8 cellular contexts compared by ENCODE assay signal in the genomic region with DNA sequence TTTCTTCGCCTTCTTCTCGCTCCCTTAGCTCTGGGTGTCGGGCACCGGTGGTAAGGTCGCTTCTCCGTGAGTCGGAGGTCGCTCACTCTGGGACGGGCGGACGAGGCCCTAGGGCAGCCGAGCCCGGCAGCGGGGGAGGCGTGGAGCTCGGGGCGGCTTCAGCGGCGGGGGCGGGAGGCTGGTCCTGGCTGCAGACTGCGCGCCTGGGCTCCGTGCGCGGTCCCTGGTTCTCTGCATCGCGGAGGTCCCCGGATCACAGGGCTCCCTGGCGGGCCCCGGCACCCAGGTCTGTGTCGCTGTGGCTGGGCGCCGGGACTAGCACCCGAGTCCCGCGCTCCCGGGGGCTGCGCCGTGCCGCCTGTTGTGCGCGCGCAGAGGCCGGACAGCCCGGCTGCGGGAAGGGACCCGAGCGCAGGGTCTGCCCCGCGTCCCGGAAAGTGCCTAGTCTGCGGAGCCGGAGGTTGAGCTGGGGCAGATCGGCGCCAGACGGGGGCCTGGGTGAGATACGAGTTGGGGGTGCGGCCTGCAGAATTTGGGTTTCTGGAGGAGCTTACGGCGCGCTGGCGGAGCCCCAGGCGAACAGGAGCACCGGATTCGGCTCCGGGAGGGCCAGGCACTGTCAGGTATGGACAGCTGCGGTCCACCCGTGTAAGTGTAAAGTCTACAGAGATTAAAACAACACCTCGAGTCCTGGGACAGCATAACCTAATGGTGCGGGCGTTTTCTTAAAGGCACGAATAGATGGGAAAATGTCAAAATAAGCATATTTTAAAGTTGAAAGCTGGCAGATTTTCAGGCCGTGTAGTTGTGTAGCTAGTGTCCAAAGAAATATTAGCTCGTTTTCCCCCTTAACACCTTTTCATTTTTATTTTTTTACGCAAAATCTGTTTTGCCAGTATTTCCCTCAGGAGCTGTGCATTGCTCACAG. TPM values are rescaled to one million over a fixed set of nuclear protein-coding genes. Genes with fewer than 3 reads are reported as not detected.
DNase-seq lines count a peak whose midpoint lies in the region; ATAC-seq and TF ChIP-seq lines count a peak whose summit lies in the region.

No MANE protein-coding gene starts in this region.

- TF ChIP-seq CTCF in Caco-2 (IDR thresholded peaks at IDR 0.05; ENCODE audit: insufficient read depth in 1 of 2, low read depth in 1 of 2, low read length in 1 of 2, severe bottlenecking in 1 of 2, unreplicated experiment in 1 of 2) (no peak), activated B cell treated with CpG ODN at 0.5 μM for 24 hours (IDR thresholded peaks at IDR 0.05) (no peak), tibial artery (IDR thresholded peaks at IDR 0.05) (peak in 1 of 2 experiments; percentile 8)

- DNase-seq in Caco-2 (peak in 1 of 2 experiments; percentile 37), activated B cell treated with CpG ODN at 0.5 μM for 24 hours (no peak), tibial artery (peak; percentile 37 to 74)
- peak in 4 of 9 donors; percentile 33 to 41 (median 34) for DNase-seq in naive thymus-derived CD4-positive, alpha-beta T cell
- no peak for DNase-seq in effector CD4-positive, alpha-beta T cell

- no TSS peak for BruUV-seq in Caco-2 (replicated peaks; lab: Mats Ljungman, UMichigan)

- H3K27ac Mint-ChIP-seq in Caco-2 (ENCODE audit: unreplicated experiment) (peak overlapping the region; percentile 82), activated B cell treated with CpG ODN at 0.5 μM for 24 hours (no peak overlapping the region)
- H3K27ac Mint-ChIP-seq in naive thymus-derived CD4-positive, alpha-beta T cell: peak overlapping the region in 8 of 9 donors; percentile 20 to 83 (median 72)

- H3K27me3 ChIP-seq in Caco-2 (replicated peaks; ENCODE audit: control insufficient read depth, insufficient read depth, low read length) (no peaks in the 10 kb centered on the region), esophagus (ENCODE audit: control insufficient read depth in 1 of 2, insufficient read depth in 2 of 2, low read length in 2 of 2) (no peaks in the 10 kb centered on the region), tibial artery (no peaks in the 10 kb centered on the region)
- peaks cover 0 to 12% of the 10 kb centered on the region in 2 donors for H3K27me3 ChIP-seq in naive thymus-derived CD4-positive, alpha-beta T cell (ENCODE audit: control insufficient read depth in 2 of 2, insufficient read depth in 2 of 2, low read length in 2 of 2)

- H3K4me1 ChIP-seq in Caco-2 (peaks cover 32% of the 10 kb centered on the region), esophagus (ENCODE audit: control insufficient read depth in 2 of 2, insufficient read depth in 2 of 2, low read length in 1 of 2) (no peaks in the 10 kb centered on the region), tibial artery (peaks cover 6 to 47% (median 19%) of the 10 kb centered on the region in 4 donors)
- peaks cover 6 to 18% of the 10 kb centered on the region in 2 donors for H3K4me1 ChIP-seq in naive thymus-derived CD4-positive, alpha-beta T cell (ENCODE audit: control insufficient read depth in 2 of 2, insufficient read depth in 2 of 2, low read length in 2 of 2)

- H3K4me3 ChIP-seq in Caco-2 (ENCODE audit: low read depth, low read length): peak overlapping the region; percentile 94
- H3K4me3 ChIP-seq in esophagus (ENCODE audit: low read depth in 1 of 2, low read length in 2 of 2): peak overlapping the region; percentile 74 to 83
- H3K4me3 ChIP-seq in naive thymus-derived CD4-positive, alpha-beta T cell (ENCODE audit: low read length): peak overlapping the region; percentile 74
- H3K4me3 ChIP-seq in tibial artery: peak overlapping the region; percentile 65 to 96

- POLR2A ChIA-PET in Caco-2 (lab: Charles Lee) (interaction anchor here (0.6 to 2.6 kb wide), 6 partner anchors 29 to 548 kb away, joined by 3 to 7 read pairs (median 4); no protein-coding TSS in a partner anchor), activated B cell treated with CpG ODN at 0.5 μM for 24 hours (lab: Charles Lee) (interaction anchor here (0.6 kb wide), 1 partner anchor 793 kb away, joined by 3 read pairs; no protein-coding TSS in a partner anchor)
- POLR2A ChIA-PET in naive thymus-derived CD4-positive, alpha-beta T cell (lab: Charles Lee): interaction anchor here (1.6 to 2.0 kb wide), 2 partner anchors 85 to 89 kb away, joined by 8 to 9 read pairs; no protein-coding TSS in a partner anchor

- H3K9me3 ChIP-seq in Caco-2 (no peaks in the 10 kb centered on the region), esophagus (ENCODE audit: control insufficient read depth in 2 of 2, insufficient read depth in 1 of 2, low read depth in 1 of 2, low read length in 1 of 2) (no peaks in the 10 kb centered on the region), tibial artery (no peaks in the 10 kb centered on the region)
- no peaks in the 10 kb centered on the region for H3K9me3 ChIP-seq in naive thymus-derived CD4-positive, alpha-beta T cell (ENCODE audit: control insufficient read depth in 2 of 3, low read length in 3 of 3)

- intact Hi-C loops in Caco-2 (cut with micrococcal nuclease; ENCODE audit: unreplicated experiment) (loop anchor here (1.0 to 10.0 kb wide), 6 partner anchors 70 to 369 kb away; a partner anchor contains a TSS), activated B cell treated with CpG ODN at 0.5 μM for 24 hours (cut with micrococcal nuclease) (loop anchor here (5.0 to 10.0 kb wide), 2 partner anchors 495 to 558 kb away; a partner anchor contains a TSS), tibial artery (cut with DNase I; ENCODE audit: low total_unique reads) (loop anchor here (10.0 kb wide), 1 partner anchor 368 kb away; no protein-coding TSS in a partner anchor)
- intact Hi-C loops in naive thymus-derived CD4-positive, alpha-beta T cell (cut with micrococcal nuclease): loop anchor here (1.0 to 10.0 kb wide), 18 partner anchors 90 to 1501 kb away; a partner anchor contains a TSS

- 1% methylated on average over 73 to 75 of the region's 75 CpGs for WGBS in esophagus, 2 donors

- CTCF ChIA-PET in Caco-2 (lab: Charles Lee) (interaction anchor here (0.5 to 2.2 kb wide), 14 partner anchors 10 to 369 kb away, joined by 3 to 18 read pairs (median 4); no protein-coding TSS in a partner anchor), activated B cell treated with CpG ODN at 0.5 μM for 24 hours (lab: Charles Lee) (interaction anchor here (1.6 kb wide), 2 partner anchors 369 to 495 kb away, joined by 3 read pairs; no protein-coding TSS in a partner anchor)
- CTCF ChIA-PET in naive thymus-derived CD4-positive, alpha-beta T cell (lab: Charles Lee): interaction anchor here (0.6 to 1.6 kb wide), 10 partner anchors 9 to 389 kb away, joined by 3 to 6 read pairs (median 3); no protein-coding TSS in a partner anchor

- H3K4me1 Mint-ChIP-seq in Caco-2 (ENCODE audit: low read depth, unreplicated experiment): peaks cover 31% of the 10 kb centered on the region
- peaks cover 8% of the 10 kb centered on the region for H3K4me1 Mint-ChIP-seq in activated B cell treated with CpG ODN at 0.5 μM for 24 hours
- H3K4me1 Mint-ChIP-seq in naive thymus-derived CD4-positive, alpha-beta T cell: peaks cover 12 to 30% (median 18%) of the 10 kb centered on the region in 7 donors

- H3K4me3 Mint-ChIP-seq in Caco-2 (ENCODE audit: unreplicated experiment) (peak overlapping the region; percentile 77), activated B cell treated with CpG ODN at 0.5 μM for 24 hours (peak overlapping the region; percentile 82)
- H3K4me3 Mint-ChIP-seq in naive thymus-derived CD4-positive, alpha-beta T cell: peak overlapping the region; percentile 77 to 89 (median 84)

- peaks cover 10% of the 10 kb centered on the region for H3K36me3 Mint-ChIP-seq in Caco-2 (ENCODE audit: insufficient read depth, unreplicated experiment)
- H3K36me3 Mint-ChIP-seq in activated B cell treated with CpG ODN at 0.5 μM for 24 hours (ENCODE audit: low read depth): no peaks in the 10 kb centered on the region
- H3K36me3 Mint-ChIP-seq in naive thymus-derived CD4-positive, alpha-beta T cell: peaks cover 0 to 2% (median 0%) of the 10 kb centered on the region in 5 donors

- H3K27ac ChIP-seq in esophagus (ENCODE audit: low read depth in 2 of 2, low read length in 1 of 2) (peak overlapping the region; percentile 83 to 91), tibial artery (peak overlapping the region; percentile 95 to 97)
- peak overlapping the region; percentile 72 for H3K27ac ChIP-seq in naive thymus-derived CD4-positive, alpha-beta T cell (ENCODE audit: low read depth, low read length)

- no peaks in the 10 kb centered on the region for H3K9me3 Mint-ChIP-seq in Caco-2 (ENCODE audit: unreplicated experiment)
- H3K9me3 Mint-ChIP-seq in activated B cell treated with CpG ODN at 0.5 μM for 24 hours: no peaks in the 10 kb centered on the region
- peaks cover 0 to 2% (median 0%) of the 10 kb centered on the region in 11 donors for H3K9me3 Mint-ChIP-seq in naive thymus-derived CD4-positive, alpha-beta T cell

- H3K27me3 Mint-ChIP-seq in Caco-2 (ENCODE audit: insufficient read depth, unreplicated experiment) (no peaks in the 10 kb centered on the region), activated B cell treated with CpG ODN at 0.5 μM for 24 hours (peaks cover 35% of the 10 kb centered on the region)
- peaks cover 18 to 28% (median 27%) of the 10 kb centered on the region in 5 donors for H3K27me3 Mint-ChIP-seq in naive thymus-derived CD4-positive, alpha-beta T cell

- H3K36me3 ChIP-seq in Caco-2 (ENCODE audit: control insufficient read depth, insufficient read depth, low read length) (no peaks in the 10 kb centered on the region), esophagus (ENCODE audit: control insufficient read depth in 2 of 2, insufficient read depth in 2 of 2, low read length in 1 of 2) (no peaks in the 10 kb centered on the region), tibial artery (no peaks in the 10 kb centered on the region)
- H3K36me3 ChIP-seq in naive thymus-derived CD4-positive, alpha-beta T cell (ENCODE audit: control insufficient read depth in 2 of 3, insufficient read depth in 3 of 3, low read length in 3 of 3): peaks cover 0 to 4% (median 0%) of the 10 kb centered on the region in 3 experiments

- ATAC-seq in GM19467 (IDR thresholded peaks at IDR 0.05; ENCODE audit: unreplicated experiment) (peak; percentile 29), HG03571 (IDR thresholded peaks at IDR 0.05; ENCODE audit: unreplicated experiment) (peak; percentile 40), activated B cell treated with CpG ODN at 0.5 μM for 24 hours (ENCODE audit: low read depth) (peak; percentile 41)
- peak; percentile 52 for ATAC-seq in naive thymus-derived CD4-positive, alpha-beta T cell

RNA-seq across cellular contexts. Expression of a gene that starts 0.7 kb away (rescaled TPM):
- 35.7 and 42.2 TPM in 2 replicates for total RNA-seq in Caco-2 (2022)
- 0.32 and 0.33 TPM in 2 replicates for total RNA-seq in activated B cell treated with CpG ODN at 0.5 μM for 24 hours
- polyA plus RNA-seq in esophagus: 10 to 100 TPM; 26.2 to 36.3 TPM
- total RNA-seq in naive thymus-derived CD4-positive, alpha-beta T cell: 1 to 10 TPM in 4 of 5 experiments, under 1 TPM in 1; 0.93 to 4.8 (median 3.9) TPM
- under 1 TPM; 0.28 to 0.51 TPM for polyA plus RNA-seq in naive thymus-derived CD4-positive, alpha-beta T cell

Comparison
In these comparisons a context has a peak if more than half of its experiments do, and no peak if none do; other contexts are left out.
1. DNase-seq: peak in tibial artery (2 of 2); none in activated B cell treated with CpG ODN at 0.5 μM for 24 hours (single experiment) and effector CD4-positive, alpha-beta T cell (single experiment).
2. Peak in every context shown above with its lines, with median percentiles within 50 percentile points of each other: H3K4me3 ChIP-seq, H3K4me3 Mint-ChIP-seq, ATAC-seq and H3K27ac ChIP-seq.